ENCODE assay signal across 2 cellular contexts in genomic region chr7:132836746-132837145, GRCh38.
TF ChIP-seq lines count a peak whose summit lies in the region.

No MANE protein-coding gene starts in this region.

TF ChIP-seq in K562, 482 proteins besides CTCF, POLR2A, EP300 and RAD21 (continued from another document and continues in another):
- no peak for TF ChIP-seq HES1 (IDR thresholded peaks at IDR 0.05; ENCODE audit: low read depth)
- TF ChIP-seq RERE (CRISPR knock-in tag; IDR thresholded peaks at IDR 0.05; ENCODE audit: borderline replicate concordance), result no peak
- no peak for TF ChIP-seq PHB2 (IDR thresholded peaks at IDR 0.05; ENCODE audit: low read depth)
- TF ChIP-seq TCF7 (IDR thresholded peaks at IDR 0.05; ENCODE audit: borderline replicate concordance), result no peak
- TF ChIP-seq PCBP1 (IDR thresholded peaks at IDR 0.05; ENCODE audit: low read depth, low read length, poor library complexity, severe bottlenecking), result no peak
- peak; percentile 17 for TF ChIP-seq FOS (IDR thresholded peaks at IDR 0.05; ENCODE audit: extremely low read depth, insufficient read length)
- TF ChIP-seq ZNF12 (CRISPR knock-in tag; IDR thresholded peaks at IDR 0.05), result no peak
- TF ChIP-seq ARID3B (CRISPR knock-in tag; IDR thresholded peaks at IDR 0.05; ENCODE audit: borderline replicate concordance), result no peak
- peak; percentile 78 for TF ChIP-seq ARID1B (IDR thresholded peaks at IDR 0.05)
- TF ChIP-seq AFF1 (IDR thresholded peaks at IDR 0.05; ENCODE audit: low read depth in 1 of 2, partially characterized antibody in 2 of 2), result no peak
- TF ChIP-seq ZFP36 (IDR thresholded peaks at IDR 0.05; ENCODE audit: low read depth, low read length, partially characterized antibody), result no peak
- no peak for TF ChIP-seq ZNF232 (CRISPR knock-in tag; IDR thresholded peaks at IDR 0.05)
- TF ChIP-seq EGR1 (conservative IDR thresholded peaks at IDR 0.05), result 0 out of 2 replicates have a peak, but pooled peaks have one; percentile 10

TF ChIP-seq in WTC11, 78 proteins besides CTCF, POLR2A, EP300 and RAD21 (continued from another document):
- no peak for TF ChIP-seq AR (CRISPR knock-in tag; IDR thresholded peaks at IDR 0.05)
- no peak for TF ChIP-seq SMAD3 (CRISPR knock-in tag; IDR thresholded peaks at IDR 0.05; ENCODE audit: borderline replicate concordance)
- TF ChIP-seq NFE2L1 (CRISPR knock-in tag; IDR thresholded peaks at IDR 0.05), result no peak
- TF ChIP-seq MYBL2 (CRISPR knock-in tag; IDR thresholded peaks at IDR 0.05), result no peak
- TF ChIP-seq FOXP4 (CRISPR knock-in tag; IDR thresholded peaks at IDR 0.05), result no peak
- TF ChIP-seq NR3C1 (CRISPR knock-in tag; conservative IDR thresholded peaks at IDR 0.05; ENCODE audit: low read depth), result no peak
- no peak for TF ChIP-seq ERG (CRISPR knock-in tag; IDR thresholded peaks at IDR 0.05)
- TF ChIP-seq ELF4 (CRISPR knock-in tag; IDR thresholded peaks at IDR 0.05; ENCODE audit: low read depth), result no peak
- no peak for TF ChIP-seq ZNF671 (CRISPR knock-in tag; IDR thresholded peaks at IDR 0.05)
- no peak for TF ChIP-seq TEAD1 (CRISPR knock-in tag; IDR thresholded peaks at IDR 0.05)
TF ChIP-seq in WTC11: peak in this region for 0.
